1 cellular context compared by ENCODE assay signal in the genomic region with DNA sequence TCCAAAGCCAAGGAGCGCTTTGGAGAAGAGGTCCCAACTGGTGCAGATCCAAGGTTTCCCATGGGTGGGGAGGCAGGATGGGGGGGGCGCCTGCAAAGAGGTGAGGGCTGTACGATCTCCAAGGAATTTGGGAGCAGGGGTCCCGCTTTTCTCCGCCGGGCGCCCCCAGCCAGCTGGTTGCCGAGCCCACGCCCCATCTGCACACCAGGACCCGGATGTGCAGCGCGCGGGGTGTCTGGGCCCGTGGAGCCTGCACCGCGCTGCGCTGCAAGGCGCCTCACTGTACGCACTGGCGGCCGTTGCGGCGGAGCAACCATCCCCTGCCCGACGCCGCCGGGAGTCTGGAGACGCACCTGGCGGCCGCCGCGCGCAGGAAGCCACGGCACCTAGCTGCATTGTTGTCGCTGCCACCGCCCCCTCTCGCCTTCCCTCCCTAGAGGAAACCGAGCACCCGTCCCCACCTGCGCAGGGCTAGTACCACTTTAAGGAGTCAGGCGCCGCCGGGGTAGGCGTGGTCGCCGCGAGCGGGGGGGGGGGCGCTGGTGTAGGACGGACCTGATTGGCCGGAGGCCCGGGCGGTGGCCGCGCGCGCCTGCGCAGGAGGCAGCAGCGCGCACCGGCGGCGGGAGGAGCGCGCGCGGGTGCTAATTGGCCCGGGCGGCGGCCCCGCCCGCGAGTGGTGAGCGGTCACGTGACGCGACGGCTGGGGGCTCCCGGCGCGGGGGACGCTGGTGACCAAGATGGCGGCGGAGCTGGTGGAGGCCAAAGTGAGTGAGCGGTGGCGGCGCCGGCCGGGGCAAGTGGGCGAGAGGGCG.
TF ChIP-seq lines count a peak whose summit lies in the region.

A gene with protein sequence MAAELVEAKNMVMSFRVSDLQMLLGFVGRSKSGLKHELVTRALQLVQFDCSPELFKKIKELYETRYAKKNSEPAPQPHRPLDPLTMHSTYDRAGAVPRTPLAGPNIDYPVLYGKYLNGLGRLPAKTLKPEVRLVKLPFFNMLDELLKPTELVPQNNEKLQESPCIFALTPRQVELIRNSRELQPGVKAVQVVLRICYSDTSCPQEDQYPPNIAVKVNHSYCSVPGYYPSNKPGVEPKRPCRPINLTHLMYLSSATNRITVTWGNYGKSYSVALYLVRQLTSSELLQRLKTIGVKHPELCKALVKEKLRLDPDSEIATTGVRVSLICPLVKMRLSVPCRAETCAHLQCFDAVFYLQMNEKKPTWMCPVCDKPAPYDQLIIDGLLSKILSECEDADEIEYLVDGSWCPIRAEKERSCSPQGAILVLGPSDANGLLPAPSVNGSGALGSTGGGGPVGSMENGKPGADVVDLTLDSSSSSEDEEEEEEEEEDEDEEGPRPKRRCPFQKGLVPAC (plus strand): TSS at position 716 of the 815 bp plus-strand sequence. CDS start 25 bp downstream, at position 741.

TF ChIP-seq in HEK293, 187 proteins besides CTCF, POLR2A, EP300 and RAD21 (continued from another document and continues in another):
- TF ChIP-seq, protein P1, sequence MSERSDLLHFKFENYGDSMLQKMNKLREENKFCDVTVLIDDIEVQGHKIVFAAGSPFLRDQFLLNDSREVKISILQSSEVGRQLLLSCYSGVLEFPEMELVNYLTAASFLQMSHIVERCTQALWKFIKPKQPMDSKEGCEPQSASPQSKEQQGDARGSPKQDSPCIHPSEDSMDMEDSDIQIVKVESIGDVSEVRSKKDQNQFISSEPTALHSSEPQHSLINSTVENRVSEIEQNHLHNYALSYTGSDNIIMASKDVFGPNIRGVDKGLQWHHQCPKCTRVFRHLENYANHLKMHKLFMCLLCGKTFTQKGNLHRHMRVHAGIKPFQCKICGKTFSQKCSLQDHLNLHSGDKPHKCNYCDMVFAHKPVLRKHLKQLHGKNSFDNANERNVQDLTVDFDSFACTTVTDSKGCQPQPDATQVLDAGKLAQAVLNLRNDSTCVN (tag by site-specific recombination; optimal IDR thresholded peaks at IDR 0.05) = peak; percentile 89
- peak; percentile 79; the same call in 1 of the 2 replicates for TF ChIP-seq ZNF391 (tag by site-specific recombination; IDR thresholded peaks at IDR 0.05; ENCODE audit: borderline replicate concordance, low read depth)
- TF ChIP-seq ZXDB (tag by site-specific recombination; IDR thresholded peaks at IDR 0.05) = peak; percentile 88
- peak; percentile 91 for TF ChIP-seq ZNF600 (tag by site-specific recombination; IDR thresholded peaks at IDR 0.05)
- TF ChIP-seq, protein P2, sequence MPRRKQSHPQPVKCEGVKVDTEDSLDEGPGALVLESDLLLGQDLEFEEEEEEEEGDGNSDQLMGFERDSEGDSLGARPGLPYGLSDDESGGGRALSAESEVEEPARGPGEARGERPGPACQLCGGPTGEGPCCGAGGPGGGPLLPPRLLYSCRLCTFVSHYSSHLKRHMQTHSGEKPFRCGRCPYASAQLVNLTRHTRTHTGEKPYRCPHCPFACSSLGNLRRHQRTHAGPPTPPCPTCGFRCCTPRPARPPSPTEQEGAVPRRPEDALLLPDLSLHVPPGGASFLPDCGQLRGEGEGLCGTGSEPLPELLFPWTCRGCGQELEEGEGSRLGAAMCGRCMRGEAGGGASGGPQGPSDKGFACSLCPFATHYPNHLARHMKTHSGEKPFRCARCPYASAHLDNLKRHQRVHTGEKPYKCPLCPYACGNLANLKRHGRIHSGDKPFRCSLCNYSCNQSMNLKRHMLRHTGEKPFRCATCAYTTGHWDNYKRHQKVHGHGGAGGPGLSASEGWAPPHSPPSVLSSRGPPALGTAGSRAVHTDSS (tag by site-specific recombination; IDR thresholded peaks at IDR 0.05) = no peak
- no peak for TF ChIP-seq ZNF140 (tag by site-specific recombination; IDR thresholded peaks at IDR 0.05)
- TF ChIP-seq, protein P3, sequence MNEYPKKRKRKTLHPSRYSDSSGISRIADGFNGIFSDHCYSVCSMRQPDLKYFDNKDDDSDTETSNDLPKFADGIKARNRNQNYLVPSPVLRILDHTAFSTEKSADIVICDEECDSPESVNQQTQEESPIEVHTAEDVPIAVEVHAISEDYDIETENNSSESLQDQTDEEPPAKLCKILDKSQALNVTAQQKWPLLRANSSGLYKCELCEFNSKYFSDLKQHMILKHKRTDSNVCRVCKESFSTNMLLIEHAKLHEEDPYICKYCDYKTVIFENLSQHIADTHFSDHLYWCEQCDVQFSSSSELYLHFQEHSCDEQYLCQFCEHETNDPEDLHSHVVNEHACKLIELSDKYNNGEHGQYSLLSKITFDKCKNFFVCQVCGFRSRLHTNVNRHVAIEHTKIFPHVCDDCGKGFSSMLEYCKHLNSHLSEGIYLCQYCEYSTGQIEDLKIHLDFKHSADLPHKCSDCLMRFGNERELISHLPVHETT (tag by site-specific recombination; IDR thresholded peaks at IDR 0.05) = no peak
- TF ChIP-seq, protein P4, sequence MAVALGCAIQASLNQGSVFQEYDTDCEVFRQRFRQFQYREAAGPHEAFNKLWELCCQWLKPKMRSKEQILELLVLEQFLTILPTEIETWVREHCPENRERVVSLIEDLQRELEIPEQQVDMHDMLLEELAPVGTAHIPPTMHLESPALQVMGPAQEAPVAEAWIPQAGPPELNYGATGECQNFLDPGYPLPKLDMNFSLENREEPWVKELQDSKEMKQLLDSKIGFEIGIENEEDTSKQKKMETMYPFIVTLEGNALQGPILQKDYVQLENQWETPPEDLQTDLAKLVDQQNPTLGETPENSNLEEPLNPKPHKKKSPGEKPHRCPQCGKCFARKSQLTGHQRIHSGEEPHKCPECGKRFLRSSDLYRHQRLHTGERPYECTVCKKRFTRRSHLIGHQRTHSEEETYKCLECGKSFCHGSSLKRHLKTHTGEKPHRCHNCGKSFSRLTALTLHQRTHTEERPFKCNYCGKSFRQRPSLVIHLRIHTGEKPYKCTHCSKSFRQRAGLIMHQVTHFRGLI (tag by site-specific recombination; IDR thresholded peaks at IDR 0.05) = peak; percentile 41; the same call in 1 of the 2 replicates
- no peak for TF ChIP-seq ZNF768 (tag by site-specific recombination; IDR thresholded peaks at IDR 0.05)
- TF ChIP-seq ZNF548 (tag by site-specific recombination; IDR thresholded peaks at IDR 0.05) = no peak
- TF ChIP-seq ZNF837 (tag by site-specific recombination; IDR thresholded peaks at IDR 0.05) = no peak
- no peak for TF ChIP-seq ZNF621 (tag by site-specific recombination; IDR thresholded peaks at IDR 0.05)
- peak; percentile 75; the same call in 1 of the 2 replicates for TF ChIP-seq ZBTB48 (tag by site-specific recombination; IDR thresholded peaks at IDR 0.05)
- TF ChIP-seq ZNF48 (tag by site-specific recombination; IDR thresholded peaks at IDR 0.05) = no peak
- TF ChIP-seq ZNF211 (tag by site-specific recombination; IDR thresholded peaks at IDR 0.05; ENCODE audit: low read depth) = no peak
- TF ChIP-seq ZNF510 (tag by site-specific recombination; IDR thresholded peaks at IDR 0.05; ENCODE audit: insufficient replicate concordance) = no peak
- no peak for TF ChIP-seq SCRT1 (tag by site-specific recombination; IDR thresholded peaks at IDR 0.05; ENCODE audit: borderline replicate concordance)
- TF ChIP-seq ZNF404 (tag by site-specific recombination; IDR thresholded peaks at IDR 0.05) = no peak
- TF ChIP-seq ZNF654 (tag by site-specific recombination; IDR thresholded peaks at IDR 0.05; ENCODE audit: low read depth) = no peak
- TF ChIP-seq ZNF585B (tag by site-specific recombination; IDR thresholded peaks at IDR 0.05) = no peak
- 0 out of 2 replicates have a peak, but pooled peaks have one; percentile 10 for TF ChIP-seq ZNF561 (tag by site-specific recombination; IDR thresholded peaks at IDR 0.05; ENCODE audit: borderline replicate concordance)
- TF ChIP-seq HOXA7 (CRISPR knock-in tag; IDR thresholded peaks at IDR 0.05; ENCODE audit: borderline replicate concordance) = no peak
- TF ChIP-seq, protein P5, sequence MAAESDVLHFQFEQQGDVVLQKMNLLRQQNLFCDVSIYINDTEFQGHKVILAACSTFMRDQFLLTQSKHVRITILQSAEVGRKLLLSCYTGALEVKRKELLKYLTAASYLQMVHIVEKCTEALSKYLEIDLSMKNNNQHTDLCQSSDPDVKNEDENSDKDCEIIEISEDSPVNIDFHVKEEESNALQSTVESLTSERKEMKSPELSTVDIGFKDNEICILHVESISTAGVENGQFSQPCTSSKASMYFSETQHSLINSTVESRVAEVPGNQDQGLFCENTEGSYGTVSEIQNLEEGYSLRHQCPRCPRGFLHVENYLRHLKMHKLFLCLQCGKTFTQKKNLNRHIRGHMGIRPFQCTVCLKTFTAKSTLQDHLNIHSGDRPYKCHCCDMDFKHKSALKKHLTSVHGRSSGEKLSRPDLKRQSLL (tag by site-specific recombination; IDR thresholded peaks at IDR 0.05) = peak; percentile 27; the same call in 1 of the 2 replicates
- TF ChIP-seq BCL11A (tag by site-specific recombination; IDR thresholded peaks at IDR 0.05; ENCODE audit: low read depth) = no peak
- TF ChIP-seq, protein P6, sequence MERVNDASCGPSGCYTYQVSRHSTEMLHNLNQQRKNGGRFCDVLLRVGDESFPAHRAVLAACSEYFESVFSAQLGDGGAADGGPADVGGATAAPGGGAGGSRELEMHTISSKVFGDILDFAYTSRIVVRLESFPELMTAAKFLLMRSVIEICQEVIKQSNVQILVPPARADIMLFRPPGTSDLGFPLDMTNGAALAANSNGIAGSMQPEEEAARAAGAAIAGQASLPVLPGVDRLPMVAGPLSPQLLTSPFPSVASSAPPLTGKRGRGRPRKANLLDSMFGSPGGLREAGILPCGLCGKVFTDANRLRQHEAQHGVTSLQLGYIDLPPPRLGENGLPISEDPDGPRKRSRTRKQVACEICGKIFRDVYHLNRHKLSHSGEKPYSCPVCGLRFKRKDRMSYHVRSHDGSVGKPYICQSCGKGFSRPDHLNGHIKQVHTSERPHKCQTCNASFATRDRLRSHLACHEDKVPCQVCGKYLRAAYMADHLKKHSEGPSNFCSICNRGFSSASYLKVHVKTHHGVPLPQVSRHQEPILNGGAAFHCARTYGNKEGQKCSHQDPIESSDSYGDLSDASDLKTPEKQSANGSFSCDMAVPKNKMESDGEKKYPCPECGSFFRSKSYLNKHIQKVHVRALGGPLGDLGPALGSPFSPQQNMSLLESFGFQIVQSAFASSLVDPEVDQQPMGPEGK (tag by site-specific recombination; IDR thresholded peaks at IDR 0.05) = peak; percentile 94
- TF ChIP-seq ZBTB17 (tag by site-specific recombination; IDR thresholded peaks at IDR 0.05) = peak; percentile 48; the same call in 1 of the 2 replicates
- TF ChIP-seq, protein P7, sequence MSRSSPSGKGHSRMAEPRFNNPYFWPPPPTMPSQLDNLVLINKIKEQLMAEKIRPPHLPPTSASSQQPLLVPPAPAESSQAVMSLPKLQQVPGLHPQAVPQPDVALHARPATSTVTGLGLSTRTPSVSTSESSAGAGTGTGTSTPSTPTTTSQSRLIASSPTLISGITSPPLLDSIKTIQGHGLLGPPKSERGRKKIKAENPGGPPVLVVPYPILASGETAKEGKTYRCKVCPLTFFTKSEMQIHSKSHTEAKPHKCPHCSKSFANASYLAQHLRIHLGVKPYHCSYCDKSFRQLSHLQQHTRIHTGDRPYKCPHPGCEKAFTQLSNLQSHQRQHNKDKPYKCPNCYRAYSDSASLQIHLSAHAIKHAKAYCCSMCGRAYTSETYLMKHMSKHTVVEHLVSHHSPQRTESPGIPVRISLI (tag by site-specific recombination; IDR thresholded peaks at IDR 0.05) = no peak
- no peak for TF ChIP-seq ZNF221 (tag by site-specific recombination; IDR thresholded peaks at IDR 0.05; ENCODE audit: borderline replicate concordance)
- TF ChIP-seq, protein P8, sequence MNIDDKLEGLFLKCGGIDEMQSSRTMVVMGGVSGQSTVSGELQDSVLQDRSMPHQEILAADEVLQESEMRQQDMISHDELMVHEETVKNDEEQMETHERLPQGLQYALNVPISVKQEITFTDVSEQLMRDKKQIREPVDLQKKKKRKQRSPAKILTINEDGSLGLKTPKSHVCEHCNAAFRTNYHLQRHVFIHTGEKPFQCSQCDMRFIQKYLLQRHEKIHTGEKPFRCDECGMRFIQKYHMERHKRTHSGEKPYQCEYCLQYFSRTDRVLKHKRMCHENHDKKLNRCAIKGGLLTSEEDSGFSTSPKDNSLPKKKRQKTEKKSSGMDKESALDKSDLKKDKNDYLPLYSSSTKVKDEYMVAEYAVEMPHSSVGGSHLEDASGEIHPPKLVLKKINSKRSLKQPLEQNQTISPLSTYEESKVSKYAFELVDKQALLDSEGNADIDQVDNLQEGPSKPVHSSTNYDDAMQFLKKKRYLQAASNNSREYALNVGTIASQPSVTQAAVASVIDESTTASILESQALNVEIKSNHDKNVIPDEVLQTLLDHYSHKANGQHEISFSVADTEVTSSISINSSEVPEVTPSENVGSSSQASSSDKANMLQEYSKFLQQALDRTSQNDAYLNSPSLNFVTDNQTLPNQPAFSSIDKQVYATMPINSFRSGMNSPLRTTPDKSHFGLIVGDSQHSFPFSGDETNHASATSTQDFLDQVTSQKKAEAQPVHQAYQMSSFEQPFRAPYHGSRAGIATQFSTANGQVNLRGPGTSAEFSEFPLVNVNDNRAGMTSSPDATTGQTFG (tag by site-specific recombination; IDR thresholded peaks at IDR 0.05; ENCODE audit: borderline replicate concordance) = no peak
- no peak for TF ChIP-seq ZNF677 (tag by site-specific recombination; IDR thresholded peaks at IDR 0.05)
- TF ChIP-seq ZNF558 (tag by site-specific recombination; IDR thresholded peaks at IDR 0.05) = no peak
- no peak for TF ChIP-seq ZNF777 (tag by site-specific recombination; IDR thresholded peaks at IDR 0.05; ENCODE audit: borderline replicate concordance)
- TF ChIP-seq FEZF1 (tag by site-specific recombination; IDR thresholded peaks at IDR 0.05) = peak; percentile 33; the same call in 1 of the 2 replicates
- no peak for TF ChIP-seq ZNF311 (tag by site-specific recombination; IDR thresholded peaks at IDR 0.05; ENCODE audit: borderline replicate concordance)
- no peak for TF ChIP-seq ZNF701 (tag by site-specific recombination; IDR thresholded peaks at IDR 0.05)
- TF ChIP-seq, protein P9, sequence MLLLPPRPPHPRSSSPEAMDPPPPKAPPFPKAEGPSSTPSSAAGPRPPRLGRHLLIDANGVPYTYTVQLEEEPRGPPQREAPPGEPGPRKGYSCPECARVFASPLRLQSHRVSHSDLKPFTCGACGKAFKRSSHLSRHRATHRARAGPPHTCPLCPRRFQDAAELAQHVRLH (tag by site-specific recombination; IDR thresholded peaks at IDR 0.05) = no peak
- peak; percentile 76 for TF ChIP-seq GLIS2 (tag by site-specific recombination; IDR thresholded peaks at IDR 0.05)
- no peak for TF ChIP-seq ZNF302 (tag by site-specific recombination; IDR thresholded peaks at IDR 0.05; ENCODE audit: low read depth)
